9 cellular contexts compared by ENCODE assay signal in the genomic region with DNA sequence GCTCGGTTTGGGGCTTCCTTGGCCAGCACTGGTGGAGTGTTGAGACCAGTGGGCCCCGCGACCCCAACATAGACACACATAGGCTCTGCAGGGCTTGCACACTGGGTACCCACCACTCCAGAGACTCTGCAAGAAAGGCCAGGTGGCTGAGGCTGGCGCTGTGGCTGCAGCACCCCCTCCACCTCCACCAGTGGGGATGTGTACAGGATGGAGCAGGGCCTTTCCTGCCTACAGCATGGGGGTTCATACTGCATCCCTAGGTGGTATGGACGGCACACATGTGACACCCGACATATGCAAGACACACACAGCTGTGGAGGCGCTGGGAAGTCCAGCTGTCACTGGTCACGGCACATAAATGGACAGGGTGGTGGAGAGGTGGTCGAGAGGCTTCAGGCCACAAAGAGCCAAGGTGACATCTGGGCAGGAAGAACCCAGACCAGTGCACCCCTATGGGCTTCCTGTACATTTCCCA. TPM values are rescaled to one million over a fixed set of nuclear protein-coding genes. Genes with fewer than 3 reads are reported as not detected.
A peak's percentile ranks its signal among the peaks of the same experiment; 100 is the strongest.
DNase-seq lines count a peak whose midpoint lies in the region; ATAC-seq, FAIRE-seq and TF ChIP-seq lines count a peak whose summit lies in the region.
"Had no signal": no experiment of that assay in that cellular context is flagged by ENCODE, and none has a peak within 500 bp of the region (broad histone marks: within the 10 kb centered on the region; RNA-seq: fewer than 3 reads in every experiment).

No MANE protein-coding gene starts in this region.

- H3K27me3 ChIP-seq in DOHH2 (ENCODE audit: control insufficient read depth, low read length), result no peaks in the 10 kb centered on the region
- no peaks in the 10 kb centered on the region for H3K27me3 ChIP-seq in psoas muscle (ENCODE audit: insufficient read depth in 3 of 3, low read length in 2 of 3)

- peaks cover 65% of the 10 kb centered on the region for H3K79me2 ChIP-seq in DOHH2 (ENCODE audit: control insufficient read depth, low read length)

- H3K9me3 ChIP-seq in DOHH2 (ENCODE audit: control insufficient read depth, insufficient read depth, low read length) (no peaks in the 10 kb centered on the region), T-helper 17 cell (ENCODE audit: control insufficient read depth, low read length, poor library complexity, severe bottlenecking) (no peaks in the 10 kb centered on the region), psoas muscle (no peaks in the 10 kb centered on the region)

- WGBS in psoas muscle, 3 donors, result 51 to 73% (median 55%) methylated on average over 8 to 9 of the region's 9 CpGs

- peaks cover 13% of the 10 kb centered on the region for H3F3A ChIP-seq in DOHH2 (ENCODE audit: control insufficient read depth, insufficient read depth)

- H3K27me3 Mint-ChIP-seq in T-helper 17 cell, result no peaks in the 10 kb centered on the region

- H3K36me3 ChIP-seq in DOHH2 (ENCODE audit: control insufficient read depth, low read length) (peaks cover 12% of the 10 kb centered on the region), psoas muscle (ENCODE audit: insufficient read depth in 1 of 2, low read depth in 1 of 2) (peaks cover 0 to 19% of the 10 kb centered on the region in 2 donors)

- DNase-seq in T-helper 17 cell, result peak in 1 of 3 donors; percentile 7
- DNase-seq in fibroblast of the aortic adventitia (ENCODE audit: low read depth), result no peak
- peak in 1 of 2 donors; percentile 44 for DNase-seq in psoas muscle
- no peak for DNase-seq in sciatic nerve (ENCODE audit: low spot score)
- DNase-seq in frontal cortex (ENCODE audit: low spot score in 2 of 2), result no peak
- no peak for DNase-seq in NCI-H1092 (lab: John Stamatoyannopoulos, UW)
- DNase-seq: activated CD4-positive, alpha-beta T cell treated with anti-CD3 and anti-CD28 coated beads, Interleukin-2, amount 50 U/mL, for 1 hour had no signal

- peaks cover 3% of the 10 kb centered on the region for H3K36me3 Mint-ChIP-seq in T-helper 17 cell (ENCODE audit: low read depth)

- H3K4me2 ChIP-seq in DOHH2 (ENCODE audit: low read length), result peak overlapping the region; percentile 100

- no peak for FAIRE-seq in frontal cortex (lab: Jason Lieb, UNC)

- peak overlapping the region; percentile 90 for H3K4me3 Mint-ChIP-seq in T-helper 17 cell

- H3K4me3 ChIP-seq in DOHH2 (ENCODE audit: low read length) (peak overlapping the region; percentile 97), fibroblast of the aortic adventitia (ENCODE audit: low read depth, low read length) (peak overlapping the region; percentile 72), psoas muscle (peak overlapping the region; percentile 81)

- TF ChIP-seq CTCF in DOHH2 (IDR thresholded peaks at IDR 0.05; ENCODE audit: low read depth, low read length, poor library complexity, severe bottlenecking), result no peak
- no peak for TF ChIP-seq CTCF in fibroblast of the aortic adventitia (IDR thresholded peaks at IDR 0.05; ENCODE audit: insufficient read depth, low read length)
- TF ChIP-seq CTCF in psoas muscle (IDR thresholded peaks at IDR 0.05), result no peak

- H3K4me1 Mint-ChIP-seq in T-helper 17 cell, result peaks cover 36% of the 10 kb centered on the region

- H3K27ac ChIP-seq in DOHH2 (ENCODE audit: low read depth, low read length) (peak overlapping the region; percentile 50; the same call in 1 of the 2 replicates), psoas muscle (peak overlapping the region; percentile 79)

- ATAC-seq in T-helper 17 cell (no peak), psoas muscle (no peak), sciatic nerve (no peak), HG02588 (IDR thresholded peaks at IDR 0.05; ENCODE audit: unreplicated experiment) (no peak)

- intact Hi-C loops in psoas muscle (cut with DNase I), result no loop called here
- intact Hi-C loops in sciatic nerve (cut with DNase I), result no loop called here

- peak overlapping the region; percentile 39 for H3K27ac Mint-ChIP-seq in T-helper 17 cell

- H3K9me2 ChIP-seq in DOHH2 (replicated peaks; ENCODE audit: control insufficient read depth, low read length), result no peaks in the 10 kb centered on the region

- peaks cover 5% of the 10 kb centered on the region for H4K20me1 ChIP-seq in DOHH2 (ENCODE audit: control insufficient read depth, insufficient read depth, low read depth, low read length)

- H3K4me1 ChIP-seq in DOHH2 (ENCODE audit: control insufficient read depth, low read length) (peaks cover 47% of the 10 kb centered on the region), psoas muscle (peaks cover 41% of the 10 kb centered on the region)

RNA-seq across cellular contexts. Expression of gene RNPEPL1, which starts 1.3 kb away (rescaled TPM):
- 100 to 1,000 TPM; 111 to 130 TPM for total RNA-seq in T-helper 17 cell
- total RNA-seq in fibroblast of the aortic adventitia (ENCODE audit: low replicate concordance), result 11.3 and 12.7 TPM in 2 replicates
- 10 to 100 TPM; 48.8 to 70.4 (median 59.0) TPM for total RNA-seq in psoas muscle
- 10 to 100 TPM; 59.2 to 79.6 (median 71.9) TPM for polyA plus RNA-seq in psoas muscle
- 38.8 TPM for total RNA-seq in sciatic nerve
- total RNA-seq in frontal cortex, result 4.5 TPM

RNA-seq across cellular contexts. Expression of gene DUSP28, which starts 9.4 kb away (rescaled TPM):
- total RNA-seq in T-helper 17 cell (10 to 100 TPM; 12.5 to 12.8 TPM), fibroblast of the aortic adventitia (ENCODE audit: low replicate concordance) (3.6 and 6.1 TPM in 2 replicates), psoas muscle (10 to 100 TPM; 10.4 to 12.9 (median 12.7) TPM), sciatic nerve (4.5 TPM), frontal cortex (9.8 TPM)
- polyA plus RNA-seq in psoas muscle, result 10 to 100 TPM in 1 of 3 donors, 1 to 10 TPM in 2; 6.6 to 18.1 (median 9.5) TPM

RNA-seq across cellular contexts. Expression of gene ANKMY1, which starts 11.8 kb away (rescaled TPM):
- total RNA-seq in T-helper 17 cell (10 to 100 TPM; 34.6 to 42.6 TPM), fibroblast of the aortic adventitia (ENCODE audit: low replicate concordance) (10.7 and 11.0 TPM in 2 replicates), psoas muscle (1 to 10 TPM; 3.0 to 5.8 (median 4.6) TPM), sciatic nerve (30.7 TPM), frontal cortex (4.9 TPM)
- 1 to 10 TPM; 1.4 to 2.5 (median 2.4) TPM for polyA plus RNA-seq in psoas muscle

RNA-seq across cellular contexts. Expression of gene CAPN10, which starts 17.0 kb away (rescaled TPM):
- total RNA-seq in T-helper 17 cell (10 to 100 TPM; 64.2 to 82.9 TPM), fibroblast of the aortic adventitia (ENCODE audit: low replicate concordance) (14.3 and 44.2 TPM in 2 replicates), psoas muscle (1 to 10 TPM; 5.0 to 9.9 (median 7.6) TPM), sciatic nerve (37.2 TPM), frontal cortex (30.6 TPM)
- polyA plus RNA-seq in psoas muscle, result 10 to 100 TPM in 2 of 3 donors, 1 to 10 TPM in 1; 8.9 to 15.0 (median 13.1) TPM

RNA-seq across cellular contexts. Expression of gene GPR35, which starts 55.7 kb away (rescaled TPM):
- 10 to 100 TPM in 1 of 2 donors, 1 to 10 TPM in 1; 5.4 to 14.4 TPM for total RNA-seq in T-helper 17 cell
- total RNA-seq in fibroblast of the aortic adventitia (ENCODE audit: low replicate concordance), result 0.09 and 0.25 TPM in 2 replicates
- total RNA-seq in psoas muscle, result under 1 TPM; 0.36 to 0.92 (median 0.68) TPM
- under 1 TPM; 0.30 to 0.89 (median 0.58) TPM for polyA plus RNA-seq in psoas muscle
- total RNA-seq in sciatic nerve, result 3.2 TPM
- total RNA-seq in frontal cortex, result 0.41 TPM
